1 cellular context compared by ENCODE assay signal in the genomic region with DNA sequence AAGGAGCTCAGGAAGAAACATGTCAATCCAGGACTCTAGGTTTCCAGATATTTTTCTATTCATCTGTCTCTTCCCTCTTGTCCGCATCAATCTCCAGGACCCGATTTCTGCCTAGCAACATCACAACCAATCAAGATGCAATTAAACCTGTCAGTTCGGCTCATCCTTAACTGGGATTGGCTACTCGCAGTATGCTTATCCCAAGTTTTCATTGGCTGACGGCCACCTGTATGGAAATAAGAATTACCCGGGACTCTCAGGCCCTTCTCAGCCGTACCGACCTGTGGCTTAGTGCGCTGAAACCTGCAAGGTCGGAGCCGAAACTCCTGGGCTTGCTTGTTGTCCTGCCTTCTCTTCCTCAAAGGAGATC.
TF ChIP-seq lines count a peak whose summit lies in the region.

No MANE protein-coding gene starts in this region.

TF ChIP-seq in WTC11, 78 proteins besides CTCF, POLR2A, EP300 and RAD21 (continued from another document):
- TF ChIP-seq, protein P1, sequence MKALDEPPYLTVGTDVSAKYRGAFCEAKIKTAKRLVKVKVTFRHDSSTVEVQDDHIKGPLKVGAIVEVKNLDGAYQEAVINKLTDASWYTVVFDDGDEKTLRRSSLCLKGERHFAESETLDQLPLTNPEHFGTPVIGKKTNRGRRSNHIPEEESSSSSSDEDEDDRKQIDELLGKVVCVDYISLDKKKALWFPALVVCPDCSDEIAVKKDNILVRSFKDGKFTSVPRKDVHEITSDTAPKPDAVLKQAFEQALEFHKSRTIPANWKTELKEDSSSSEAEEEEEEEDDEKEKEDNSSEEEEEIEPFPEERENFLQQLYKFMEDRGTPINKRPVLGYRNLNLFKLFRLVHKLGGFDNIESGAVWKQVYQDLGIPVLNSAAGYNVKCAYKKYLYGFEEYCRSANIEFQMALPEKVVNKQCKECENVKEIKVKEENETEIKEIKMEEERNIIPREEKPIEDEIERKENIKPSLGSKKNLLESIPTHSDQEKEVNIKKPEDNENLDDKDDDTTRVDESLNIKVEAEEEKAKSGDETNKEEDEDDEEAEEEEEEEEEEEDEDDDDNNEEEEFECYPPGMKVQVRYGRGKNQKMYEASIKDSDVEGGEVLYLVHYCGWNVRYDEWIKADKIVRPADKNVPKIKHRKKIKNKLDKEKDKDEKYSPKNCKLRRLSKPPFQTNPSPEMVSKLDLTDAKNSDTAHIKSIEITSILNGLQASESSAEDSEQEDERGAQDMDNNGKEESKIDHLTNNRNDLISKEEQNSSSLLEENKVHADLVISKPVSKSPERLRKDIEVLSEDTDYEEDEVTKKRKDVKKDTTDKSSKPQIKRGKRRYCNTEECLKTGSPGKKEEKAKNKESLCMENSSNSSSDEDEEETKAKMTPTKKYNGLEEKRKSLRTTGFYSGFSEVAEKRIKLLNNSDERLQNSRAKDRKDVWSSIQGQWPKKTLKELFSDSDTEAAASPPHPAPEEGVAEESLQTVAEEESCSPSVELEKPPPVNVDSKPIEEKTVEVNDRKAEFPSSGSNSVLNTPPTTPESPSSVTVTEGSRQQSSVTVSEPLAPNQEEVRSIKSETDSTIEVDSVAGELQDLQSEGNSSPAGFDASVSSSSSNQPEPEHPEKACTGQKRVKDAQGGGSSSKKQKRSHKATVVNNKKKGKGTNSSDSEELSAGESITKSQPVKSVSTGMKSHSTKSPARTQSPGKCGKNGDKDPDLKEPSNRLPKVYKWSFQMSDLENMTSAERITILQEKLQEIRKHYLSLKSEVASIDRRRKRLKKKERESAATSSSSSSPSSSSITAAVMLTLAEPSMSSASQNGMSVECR (CRISPR knock-in tag; IDR thresholded peaks at IDR 0.05; ENCODE audit: borderline replicate concordance), result no peak
- TF ChIP-seq ZNF512 (CRISPR knock-in tag; IDR thresholded peaks at IDR 0.05; ENCODE audit: borderline replicate concordance), result no peak
- TF ChIP-seq, protein P2, sequence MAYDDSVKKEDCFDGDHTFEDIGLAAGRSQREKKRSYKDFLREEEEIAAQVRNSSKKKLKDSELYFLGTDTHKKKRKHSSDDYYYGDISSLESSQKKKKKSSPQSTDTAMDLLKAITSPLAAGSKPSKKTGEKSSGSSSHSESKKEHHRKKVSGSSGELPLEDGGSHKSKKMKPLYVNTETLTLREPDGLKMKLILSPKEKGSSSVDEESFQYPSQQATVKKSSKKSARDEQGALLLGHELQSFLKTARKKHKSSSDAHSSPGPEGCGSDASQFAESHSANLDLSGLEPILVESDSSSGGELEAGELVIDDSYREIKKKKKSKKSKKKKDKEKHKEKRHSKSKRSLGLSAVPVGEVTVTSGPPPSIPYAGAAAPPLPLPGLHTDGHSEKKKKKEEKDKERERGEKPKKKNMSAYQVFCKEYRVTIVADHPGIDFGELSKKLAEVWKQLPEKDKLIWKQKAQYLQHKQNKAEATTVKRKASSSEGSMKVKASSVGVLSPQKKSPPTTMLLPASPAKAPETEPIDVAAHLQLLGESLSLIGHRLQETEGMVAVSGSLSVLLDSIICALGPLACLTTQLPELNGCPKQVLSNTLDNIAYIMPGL (CRISPR knock-in tag; IDR thresholded peaks at IDR 0.05), result no peak
- no peak for TF ChIP-seq NFE2L1 (CRISPR knock-in tag; IDR thresholded peaks at IDR 0.05)
- TF ChIP-seq RORB (CRISPR knock-in tag; IDR thresholded peaks at IDR 0.05), result no peak
- TF ChIP-seq IRF2 (CRISPR knock-in tag; IDR thresholded peaks at IDR 0.05; ENCODE audit: borderline replicate concordance, low read depth), result no peak
- TF ChIP-seq, protein P3, sequence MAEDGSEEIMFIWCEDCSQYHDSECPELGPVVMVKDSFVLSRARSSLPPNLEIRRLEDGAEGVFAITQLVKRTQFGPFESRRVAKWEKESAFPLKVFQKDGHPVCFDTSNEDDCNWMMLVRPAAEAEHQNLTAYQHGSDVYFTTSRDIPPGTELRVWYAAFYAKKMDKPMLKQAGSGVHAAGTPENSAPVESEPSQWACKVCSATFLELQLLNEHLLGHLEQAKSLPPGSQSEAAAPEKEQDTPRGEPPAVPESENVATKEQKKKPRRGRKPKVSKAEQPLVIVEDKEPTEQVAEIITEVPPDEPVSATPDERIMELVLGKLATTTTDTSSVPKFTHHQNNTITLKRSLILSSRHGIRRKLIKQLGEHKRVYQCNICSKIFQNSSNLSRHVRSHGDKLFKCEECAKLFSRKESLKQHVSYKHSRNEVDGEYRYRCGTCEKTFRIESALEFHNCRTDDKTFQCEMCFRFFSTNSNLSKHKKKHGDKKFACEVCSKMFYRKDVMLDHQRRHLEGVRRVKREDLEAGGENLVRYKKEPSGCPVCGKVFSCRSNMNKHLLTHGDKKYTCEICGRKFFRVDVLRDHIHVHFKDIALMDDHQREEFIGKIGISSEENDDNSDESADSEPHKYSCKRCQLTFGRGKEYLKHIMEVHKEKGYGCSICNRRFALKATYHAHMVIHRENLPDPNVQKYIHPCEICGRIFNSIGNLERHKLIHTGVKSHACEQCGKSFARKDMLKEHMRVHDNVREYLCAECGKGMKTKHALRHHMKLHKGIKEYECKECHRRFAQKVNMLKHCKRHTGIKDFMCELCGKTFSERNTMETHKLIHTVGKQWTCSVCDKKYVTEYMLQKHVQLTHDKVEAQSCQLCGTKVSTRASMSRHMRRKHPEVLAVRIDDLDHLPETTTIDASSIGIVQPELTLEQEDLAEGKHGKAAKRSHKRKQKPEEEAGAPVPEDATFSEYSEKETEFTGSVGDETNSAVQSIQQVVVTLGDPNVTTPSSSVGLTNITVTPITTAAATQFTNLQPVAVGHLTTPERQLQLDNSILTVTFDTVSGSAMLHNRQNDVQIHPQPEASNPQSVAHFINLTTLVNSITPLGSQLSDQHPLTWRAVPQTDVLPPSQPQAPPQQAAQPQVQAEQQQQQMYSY (CRISPR knock-in tag; IDR thresholded peaks at IDR 0.05), result 0 out of 2 replicates have a peak, but pooled peaks have one; percentile 9
- TF ChIP-seq, protein P4, sequence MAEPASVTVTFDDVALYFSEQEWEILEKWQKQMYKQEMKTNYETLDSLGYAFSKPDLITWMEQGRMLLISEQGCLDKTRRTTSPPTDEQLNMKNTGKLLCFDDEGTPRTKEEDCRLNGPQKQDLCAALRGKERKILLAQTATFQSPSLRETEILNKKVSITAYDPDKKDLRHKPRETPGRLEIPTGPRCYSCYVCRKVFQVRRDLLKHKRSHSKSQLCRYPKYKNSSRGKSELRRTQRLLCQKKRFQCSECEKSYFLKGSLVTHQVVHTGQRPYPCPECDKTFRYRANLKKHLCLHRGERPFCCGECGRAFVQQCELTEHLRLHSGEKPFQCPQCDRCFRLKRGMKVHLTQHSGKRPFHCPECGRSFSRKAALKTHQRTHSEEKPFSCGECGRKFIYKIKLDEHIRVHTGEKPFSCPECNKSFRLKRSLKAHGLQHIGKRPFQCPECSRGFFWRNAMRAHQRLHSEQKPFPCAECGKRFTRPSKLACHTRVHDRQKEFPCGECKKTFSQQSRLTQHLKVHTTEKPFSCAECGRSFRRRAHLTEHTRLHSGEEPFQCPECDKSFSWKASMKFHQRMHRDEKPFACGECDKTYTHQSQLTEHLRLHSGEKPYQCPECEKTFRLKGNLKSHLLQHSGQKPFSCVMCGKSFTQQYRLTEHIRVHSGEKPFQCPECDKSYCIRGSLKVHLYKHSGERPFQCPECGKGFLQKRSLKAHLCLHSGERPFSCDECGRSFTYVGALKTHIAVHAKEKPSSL (CRISPR knock-in tag; conservative IDR thresholded peaks at IDR 0.05), result no peak
- TF ChIP-seq OVOL2 (CRISPR knock-in tag; IDR thresholded peaks at IDR 0.05; ENCODE audit: borderline replicate concordance), result no peak
- TF ChIP-seq RELA (CRISPR knock-in tag; IDR thresholded peaks at IDR 0.05; ENCODE audit: borderline replicate concordance), result no peak
- no peak for TF ChIP-seq E2F1 (CRISPR knock-in tag; IDR thresholded peaks at IDR 0.05)
- TF ChIP-seq, protein P5, sequence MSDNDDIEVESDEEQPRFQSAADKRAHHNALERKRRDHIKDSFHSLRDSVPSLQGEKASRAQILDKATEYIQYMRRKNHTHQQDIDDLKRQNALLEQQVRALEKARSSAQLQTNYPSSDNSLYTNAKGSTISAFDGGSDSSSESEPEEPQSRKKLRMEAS (CRISPR knock-in tag; IDR thresholded peaks at IDR 0.05), result 0 out of 2 replicates have a peak, but pooled peaks have one; percentile 22
- peak; percentile 27; the same call in 1 of the 2 replicates for TF ChIP-seq NFYB (CRISPR knock-in tag; conservative IDR thresholded peaks at IDR 0.05; ENCODE audit: low read depth)
- TF ChIP-seq NFATC4 (CRISPR knock-in tag; IDR thresholded peaks at IDR 0.05), result no peak
- no peak for TF ChIP-seq ZNF317 (CRISPR knock-in tag; IDR thresholded peaks at IDR 0.05; ENCODE audit: borderline replicate concordance, low read depth)
